ENCODE assay signal across 8 cellular contexts in genomic region chr20:64037498-64038213, GRCh38. TPM values are rescaled to one million over a fixed set of nuclear protein-coding genes. Genes with fewer than 3 reads are reported as not detected.
DNase-seq lines count a peak whose midpoint lies in the region; ATAC-seq and TF ChIP-seq lines count a peak whose summit lies in the region.

No MANE protein-coding gene starts in this region.

- CTCF ChIA-PET in MCF 10A (lab: Yijun Ruan, JAX) = interaction anchor here (0.6 to 10.8 kb wide), 27 partner anchors 8 to 396 kb away, joined by 3 to 284 read pairs (median 9); partner anchors contain the start of genes RGS19, SAMD10 and TCEA2

- DNase-seq in DMS53 (lab: John Stamatoyannopoulos, UW) (peak; percentile 64), DMS53 treated with DMSO at 0.1 percent for 48 hours (lab: John Stamatoyannopoulos, UW; ENCODE audit: unreplicated experiment) (no peak), NCI-H2227 (lab: John Stamatoyannopoulos, UW; ENCODE audit: unreplicated experiment) (peak; percentile 56), MCF 10A (ENCODE audit: unreplicated experiment) (no peak), psoas muscle (no peak), CD14-positive monocyte (ENCODE audit: low spot score) (no peak), NCI-H128 (lab: John Stamatoyannopoulos, UW; ENCODE audit: unreplicated experiment) (no peak)
- no peak for DNase-seq in effector CD4-positive, alpha-beta T cell

- no peaks in the 10 kb centered on the region for H3K9me3 ChIP-seq in psoas muscle

- POLR2A ChIA-PET in MCF 10A (lab: Yijun Ruan, JAX) = interaction anchor here (0.6 to 3.8 kb wide), 10 partner anchors 12 to 496 kb away, joined by 3 to 26 read pairs (median 6); partner anchors contain the start of genes PRPF6, RGS19, SAMD10 and SOX18

- peaks cover 10% of the 10 kb centered on the region for H3K4me1 ChIP-seq in psoas muscle

- peaks cover 0 to 26% of the 10 kb centered on the region in 2 donors for H3K36me3 ChIP-seq in psoas muscle (ENCODE audit: insufficient read depth in 1 of 2, low read depth in 1 of 2)

- no TSS peak for BruUV-seq in MCF 10A (replicated peaks; lab: Mats Ljungman, UMichigan)

- H3K27me3 Mint-ChIP-seq in MCF 10A (ENCODE audit: insufficient read depth, unreplicated experiment) = no peaks in the 10 kb centered on the region
- peaks cover 51 to 68% (median 56%) of the 10 kb centered on the region in 3 donors for H3K27me3 Mint-ChIP-seq in CD14-positive monocyte (ENCODE audit: low read depth in 3 of 3)

- H3K4me3 Mint-ChIP-seq in MCF 10A (ENCODE audit: unreplicated experiment) = peak overlapping the region; percentile 65
- H3K4me3 Mint-ChIP-seq in CD14-positive monocyte = peak overlapping the region in 1 of 2 donors; percentile 80

- H3K9me3 Mint-ChIP-seq in MCF 10A (ENCODE audit: unreplicated experiment) (no peaks in the 10 kb centered on the region), CD14-positive monocyte (peaks cover 0 to 4% (median 2%) of the 10 kb centered on the region in 7 donors)

- 7 to 8% (median 7%) methylated on average over 35 to 36 of the region's 36 CpGs for WGBS in psoas muscle, 3 donors

- TF ChIP-seq CTCF in MCF 10A (IDR thresholded peaks at IDR 0.05; ENCODE audit: unreplicated experiment) (no peak), psoas muscle (IDR thresholded peaks at IDR 0.05) (no peak), CD14-positive monocyte (IDR thresholded peaks at IDR 0.05) (no peak)

- H3K27me3 ChIP-seq in psoas muscle (ENCODE audit: insufficient read depth in 3 of 3, low read length in 2 of 3) = peaks cover 0 to 62% (median 21%) of the 10 kb centered on the region in 3 donors

- no peak overlapping the region for H3K27ac Mint-ChIP-seq in MCF 10A (ENCODE audit: low read depth, unreplicated experiment)
- no peak overlapping the region for H3K27ac Mint-ChIP-seq in CD14-positive monocyte

- H3K4me3 ChIP-seq in psoas muscle = peak overlapping the region; percentile 67

- no peak overlapping the region for H3K27ac ChIP-seq in psoas muscle

- intact Hi-C loops in MCF 10A (cut with micrococcal nuclease) (loop anchor here (2.0 kb wide), 1 partner anchor 57 kb away; the partner anchor contains the start of gene PRPF6), psoas muscle (cut with DNase I) (loop anchor here in 1 of 2 donors (5.0 kb wide), 1 partner anchor 85 kb away; no protein-coding TSS in a partner anchor), CD14-positive monocyte (cut with micrococcal nuclease) (loop anchor here (2.0 kb wide), 1 partner anchor 83 kb away; no protein-coding TSS in a partner anchor)

- no peak for ATAC-seq in psoas muscle

- H3K36me3 Mint-ChIP-seq in MCF 10A (ENCODE audit: insufficient read depth, unreplicated experiment) = peaks cover 34% of the 10 kb centered on the region
- peaks cover 19 to 23% of the 10 kb centered on the region in 2 donors for H3K36me3 Mint-ChIP-seq in CD14-positive monocyte

- H3K4me1 Mint-ChIP-seq in MCF 10A (ENCODE audit: insufficient read depth, unreplicated experiment) (peaks cover 9% of the 10 kb centered on the region), CD14-positive monocyte (peaks cover 20% of the 10 kb centered on the region)

RNA-seq across cellular contexts. Expression of gene C20orf204, which starts 1.7 kb away (rescaled TPM):
- total RNA-seq in MCF 10A (2022) (1.1 and 2.0 TPM in 2 replicates), psoas muscle (under 1 TPM; 0.25 to 0.71 (median 0.55) TPM)
- polyA plus RNA-seq in psoas muscle (under 1 TPM in 2 of 3 donors, not detected in 1; 0.30 to 0.64 TPM), CD14-positive monocyte (not detected)

RNA-seq across cellular contexts. Expression of gene SOX18, which starts 11.8 kb away (rescaled TPM):
- 0.16 and 0.22 TPM in 2 replicates for total RNA-seq in MCF 10A (2022)
- 10 to 100 TPM; 11.7 to 50.8 (median 30.5) TPM for total RNA-seq in psoas muscle
- 10 to 100 TPM in 1 of 3 donors, 1 to 10 TPM in 2; 4.2 to 15.4 (median 6.5) TPM for polyA plus RNA-seq in psoas muscle
- polyA plus RNA-seq in CD14-positive monocyte = not detected

RNA-seq across cellular contexts. Expression of gene TCEA2, which starts 25.3 kb away (rescaled TPM):
- total RNA-seq in MCF 10A (2022) (30.8 and 39.7 TPM in 2 replicates), psoas muscle (10 to 100 TPM; 30.2 to 43.4 (median 37.6) TPM)
- polyA plus RNA-seq in psoas muscle (10 to 100 TPM; 15.1 to 24.9 (median 15.6) TPM), CD14-positive monocyte (10 to 100 TPM; 15.7 to 16.0 TPM)

RNA-seq across cellular contexts. Expression of gene RGS19, which starts 41.7 kb away (rescaled TPM):
- total RNA-seq in MCF 10A (2022) (8.2 and 8.8 TPM in 2 replicates), psoas muscle (1 to 10 TPM; 2.0 to 3.5 (median 2.4) TPM)
- polyA plus RNA-seq in psoas muscle (1 to 10 TPM; 3.7 to 5.7 (median 3.8) TPM), CD14-positive monocyte (100 to 1,000 TPM; 244 to 280 TPM)

RNA-seq across cellular contexts. Expression of gene OPRL1, which starts 42.2 kb away (rescaled TPM):
- total RNA-seq in MCF 10A (2022) (0.12 and 0.15 TPM in 2 replicates), psoas muscle (under 1 TPM; 0.17 to 0.94 (median 0.21) TPM)
- polyA plus RNA-seq in psoas muscle (under 1 TPM; 0.03 to 0.08 (median 0.08) TPM), CD14-positive monocyte (1 to 10 TPM; 7.0 to 8.8 TPM)

Comparison
In these comparisons a context has a peak if more than half of its experiments do, and no peak if none do; other contexts are left out.
1. DNase-seq: peak in DMS53 (single experiment) and NCI-H2227 (single experiment); none in DMS53 treated with DMSO at 0.1 percent for 48 hours (single experiment), MCF 10A (single experiment), psoas muscle (0 of 2), effector CD4-positive, alpha-beta T cell (single experiment), CD14-positive monocyte (single experiment) and NCI-H128 (single experiment).
2. RNA of gene SOX18, which starts 11.8 kb away (total RNA-seq): 11.7 to 50.8 TPM in psoas muscle; 0.16 to 0.22 TPM in MCF 10A; every median in the first group is over 10 times any median in the second.